In the genomic region with DNA sequence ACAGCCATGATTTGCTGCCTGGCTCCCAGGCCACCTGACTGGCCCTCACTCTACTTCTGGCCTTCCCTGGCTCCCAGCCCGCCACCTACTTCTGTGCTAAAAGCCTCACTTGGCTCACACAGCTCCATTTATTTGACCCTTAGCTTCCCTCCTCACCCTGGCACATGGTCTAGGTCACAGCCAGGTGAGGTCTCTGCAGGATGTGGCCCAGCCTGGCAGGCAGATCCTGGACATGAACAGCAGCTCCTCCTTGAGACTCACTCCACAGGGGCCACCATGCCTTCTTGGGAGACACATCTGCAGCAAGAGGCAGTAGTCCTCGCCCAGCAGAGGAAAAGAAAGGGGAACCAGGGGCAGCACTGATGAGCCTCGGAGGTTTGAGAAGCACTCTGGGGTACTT, we compare ENCODE assay signal across 1 cellular context.
TF ChIP-seq lines count a peak whose summit lies in the region.

No MANE protein-coding gene starts in this region.

TF ChIP-seq in WTC11, 78 proteins besides CTCF, POLR2A, EP300 and RAD21 (continued from another document):
- TF ChIP-seq, protein P1, sequence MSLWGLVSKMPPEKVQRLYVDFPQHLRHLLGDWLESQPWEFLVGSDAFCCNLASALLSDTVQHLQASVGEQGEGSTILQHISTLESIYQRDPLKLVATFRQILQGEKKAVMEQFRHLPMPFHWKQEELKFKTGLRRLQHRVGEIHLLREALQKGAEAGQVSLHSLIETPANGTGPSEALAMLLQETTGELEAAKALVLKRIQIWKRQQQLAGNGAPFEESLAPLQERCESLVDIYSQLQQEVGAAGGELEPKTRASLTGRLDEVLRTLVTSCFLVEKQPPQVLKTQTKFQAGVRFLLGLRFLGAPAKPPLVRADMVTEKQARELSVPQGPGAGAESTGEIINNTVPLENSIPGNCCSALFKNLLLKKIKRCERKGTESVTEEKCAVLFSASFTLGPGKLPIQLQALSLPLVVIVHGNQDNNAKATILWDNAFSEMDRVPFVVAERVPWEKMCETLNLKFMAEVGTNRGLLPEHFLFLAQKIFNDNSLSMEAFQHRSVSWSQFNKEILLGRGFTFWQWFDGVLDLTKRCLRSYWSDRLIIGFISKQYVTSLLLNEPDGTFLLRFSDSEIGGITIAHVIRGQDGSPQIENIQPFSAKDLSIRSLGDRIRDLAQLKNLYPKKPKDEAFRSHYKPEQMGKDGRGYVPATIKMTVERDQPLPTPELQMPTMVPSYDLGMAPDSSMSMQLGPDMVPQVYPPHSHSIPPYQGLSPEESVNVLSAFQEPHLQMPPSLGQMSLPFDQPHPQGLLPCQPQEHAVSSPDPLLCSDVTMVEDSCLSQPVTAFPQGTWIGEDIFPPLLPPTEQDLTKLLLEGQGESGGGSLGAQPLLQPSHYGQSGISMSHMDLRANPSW (CRISPR knock-in tag; conservative IDR thresholded peaks at IDR 0.05; ENCODE audit: low read depth), result no peak
